Comparison of ENCODE assay signal across 9 cellular contexts in genomic region chr1:27009601-27010197, GRCh38. TPM values are rescaled to one million over a fixed set of nuclear protein-coding genes. Genes with fewer than 3 reads are reported as not detected.
DNase-seq lines count a peak whose midpoint lies in the region; ATAC-seq, FAIRE-seq and TF ChIP-seq lines count a peak whose summit lies in the region.
"Had no signal": no experiment of that assay in that cellular context is flagged by ENCODE, and none has a peak within 500 bp of the region (broad histone marks: within the 10 kb centered on the region; RNA-seq: fewer than 3 reads in every experiment).

No MANE protein-coding gene starts in this region.

- FAIRE-seq in bronchial epithelial cell (lab: Jason Lieb, UNC), result peak; percentile 75

- DNase-seq in M059J (ENCODE audit: low read depth) (peak; percentile 74), bronchial epithelial cell (ENCODE audit: low read depth) (peak; percentile 90), lower lobe of right lung (peak; percentile 64), upper lobe of right lung (no peak)
- no peak for DNase-seq in stimulated activated CD4-positive, alpha-beta T cell treated with anti-CD3 and anti-CD28 coated beads, Interleukin-15, amount 100 ng/mL, for 24 hours
- DNase-seq: activated naive CD4-positive, alpha-beta T cell treated with Interleukin-2 at 50 U/mL for 16 hours; NCI-H526 treated with DMSO at 0.1 percent for 48 hours had no signal

- no peak overlapping the region for H3K4me3 ChIP-seq in bronchial epithelial cell (ENCODE audit: low read depth, low read length)
- H3K4me3 ChIP-seq in lower lobe of right lung, result peak overlapping the region; percentile 56
- H3K4me3 ChIP-seq in upper lobe of right lung, result peak overlapping the region; percentile 60

- ATAC-seq in lower lobe of right lung, result peak in 1 of 2 donors; percentile 3
- ATAC-seq in upper lobe of right lung, result peak; percentile 4
- ATAC-seq in HG02759 (IDR thresholded peaks at IDR 0.05; ENCODE audit: unreplicated experiment), result no peak
- no peak for ATAC-seq in GM21786 (IDR thresholded peaks at IDR 0.05; ENCODE audit: unreplicated experiment)

- H3K27me3 ChIP-seq in bronchial epithelial cell (ENCODE audit: control insufficient read depth, insufficient read depth, low read length) (no peaks in the 10 kb centered on the region), lower lobe of right lung (ENCODE audit: low read depth) (no peaks in the 10 kb centered on the region), upper lobe of right lung (no peaks in the 10 kb centered on the region)

- peak overlapping the region; percentile 84 for H3K27ac ChIP-seq in lower lobe of right lung
- peak overlapping the region; percentile 68 for H3K27ac ChIP-seq in upper lobe of right lung

- intact Hi-C loops in lower lobe of right lung (cut with DNase I) (no loop called here), upper lobe of right lung (cut with DNase I) (no loop called here)

- no peaks in the 10 kb centered on the region for H3K9me3 ChIP-seq in lower lobe of right lung
- H3K9me3 ChIP-seq in upper lobe of right lung, result no peaks in the 10 kb centered on the region

- H3K36me3 ChIP-seq in bronchial epithelial cell (ENCODE audit: control insufficient read depth, insufficient read depth, low read length) (peaks cover 17% of the 10 kb centered on the region), lower lobe of right lung (peaks cover 9% of the 10 kb centered on the region), upper lobe of right lung (peaks cover 11% of the 10 kb centered on the region)

- peak; percentile 31 for TF ChIP-seq CTCF in bronchial epithelial cell (IDR thresholded peaks at IDR 0.05; ENCODE audit: insufficient read depth, low read length, severe bottlenecking)
- TF ChIP-seq CTCF in lower lobe of right lung (IDR thresholded peaks at IDR 0.05), result no peak
- no peak for TF ChIP-seq CTCF in upper lobe of right lung (IDR thresholded peaks at IDR 0.05)

- H3K4me1 ChIP-seq in lower lobe of right lung (peaks cover 46% of the 10 kb centered on the region), upper lobe of right lung (peaks cover 39% of the 10 kb centered on the region)

RNA-seq across cellular contexts. Expression of gene TENT5B, which starts 3.0 kb away (rescaled TPM):
- total RNA-seq in M059J (2014; rRNA removed; shearing (Covaris generic)), result 7.1 and 8.7 TPM in 2 replicates
- total RNA-seq in bronchial epithelial cell (21.1 and 73.0 TPM in 2 replicates), lower lobe of right lung (21.1 TPM), upper lobe of right lung (29.1 TPM)

RNA-seq across cellular contexts. Expression of gene TRNP1, which starts 16.2 kb away (rescaled TPM):
- total RNA-seq in M059J (2014; rRNA removed; shearing (Covaris generic)), result 3.9 and 11.6 TPM in 2 replicates
- total RNA-seq in bronchial epithelial cell (11.1 and 15.3 TPM in 2 replicates), lower lobe of right lung (15.3 TPM), upper lobe of right lung (16.2 TPM)

RNA-seq across cellular contexts. Expression of gene KDF1, which starts 49.4 kb away (rescaled TPM):
- not detected in 2 replicates for total RNA-seq in M059J (2014; rRNA removed; shearing (Covaris generic))
- 13.2 and 14.7 TPM in 2 replicates for total RNA-seq in bronchial epithelial cell
- 8.1 TPM for total RNA-seq in lower lobe of right lung
- total RNA-seq in upper lobe of right lung, result 10.5 TPM

Comparison
In these comparisons a context has a peak if more than half of its experiments do, and no peak if none do; other contexts are left out.
1. DNase-seq: peak in M059J (single experiment), bronchial epithelial cell (single experiment) and lower lobe of right lung (single experiment); none in upper lobe of right lung (single experiment) and stimulated activated CD4-positive, alpha-beta T cell treated with anti-CD3 and anti-CD28 coated beads, Interleukin-15, amount 100 ng/mL, for 24 hours (single experiment).